In the genomic region with DNA sequence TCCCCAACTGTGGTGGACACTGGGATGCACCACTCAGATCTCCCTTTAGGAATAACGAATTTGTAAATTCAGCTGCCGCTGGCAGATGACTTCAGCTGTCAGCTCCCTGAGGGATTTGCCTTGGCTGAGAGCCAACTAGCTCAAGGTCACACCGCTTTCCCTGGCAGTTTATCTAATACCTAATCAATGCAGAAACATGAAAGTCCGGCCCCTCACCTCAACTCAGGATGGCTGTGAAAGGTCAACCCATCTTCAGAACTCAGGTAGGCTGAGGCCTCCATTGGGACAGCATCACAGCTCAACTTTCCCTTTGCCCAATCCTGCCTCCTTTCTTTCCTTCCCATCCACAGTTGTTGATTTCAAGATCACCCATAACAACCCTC, we compare ENCODE assay signal across 1 cellular context.
TF ChIP-seq lines count a peak whose summit lies in the region.

No MANE protein-coding gene starts in this region.

TF ChIP-seq in HepG2, 621 proteins besides CTCF, POLR2A, EP300 and RAD21 (continued from another document and continues in another):
- TF ChIP-seq, protein P1, sequence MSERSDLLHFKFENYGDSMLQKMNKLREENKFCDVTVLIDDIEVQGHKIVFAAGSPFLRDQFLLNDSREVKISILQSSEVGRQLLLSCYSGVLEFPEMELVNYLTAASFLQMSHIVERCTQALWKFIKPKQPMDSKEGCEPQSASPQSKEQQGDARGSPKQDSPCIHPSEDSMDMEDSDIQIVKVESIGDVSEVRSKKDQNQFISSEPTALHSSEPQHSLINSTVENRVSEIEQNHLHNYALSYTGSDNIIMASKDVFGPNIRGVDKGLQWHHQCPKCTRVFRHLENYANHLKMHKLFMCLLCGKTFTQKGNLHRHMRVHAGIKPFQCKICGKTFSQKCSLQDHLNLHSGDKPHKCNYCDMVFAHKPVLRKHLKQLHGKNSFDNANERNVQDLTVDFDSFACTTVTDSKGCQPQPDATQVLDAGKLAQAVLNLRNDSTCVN (CRISPR knock-in tag; IDR thresholded peaks at IDR 0.05; ENCODE audit: borderline replicate concordance): no peak
- no peak for TF ChIP-seq CEBPB (IDR thresholded peaks at IDR 0.05; ENCODE audit: borderline replicate concordance, low read depth, low read length)
- TF ChIP-seq RFXAP (CRISPR knock-in tag; IDR thresholded peaks at IDR 0.05; ENCODE audit: borderline replicate concordance): no peak
- TF ChIP-seq ZNF788 (CRISPR knock-in tag; IDR thresholded peaks at IDR 0.05; ENCODE audit: borderline replicate concordance): peak; percentile 68; the same call in 1 of the 2 replicates
- TF ChIP-seq KDM3A (CRISPR knock-in tag; IDR thresholded peaks at IDR 0.05; ENCODE audit: low read depth): no peak
- TF ChIP-seq ZNF234 (CRISPR knock-in tag; conservative IDR thresholded peaks at IDR 0.05): no peak
- no peak for TF ChIP-seq SNAI1 (CRISPR knock-in tag; IDR thresholded peaks at IDR 0.05; ENCODE audit: borderline replicate concordance)
- no peak for TF ChIP-seq ZBTB46 (CRISPR knock-in tag; IDR thresholded peaks at IDR 0.05; ENCODE audit: borderline replicate concordance)
- TF ChIP-seq, protein P2, sequence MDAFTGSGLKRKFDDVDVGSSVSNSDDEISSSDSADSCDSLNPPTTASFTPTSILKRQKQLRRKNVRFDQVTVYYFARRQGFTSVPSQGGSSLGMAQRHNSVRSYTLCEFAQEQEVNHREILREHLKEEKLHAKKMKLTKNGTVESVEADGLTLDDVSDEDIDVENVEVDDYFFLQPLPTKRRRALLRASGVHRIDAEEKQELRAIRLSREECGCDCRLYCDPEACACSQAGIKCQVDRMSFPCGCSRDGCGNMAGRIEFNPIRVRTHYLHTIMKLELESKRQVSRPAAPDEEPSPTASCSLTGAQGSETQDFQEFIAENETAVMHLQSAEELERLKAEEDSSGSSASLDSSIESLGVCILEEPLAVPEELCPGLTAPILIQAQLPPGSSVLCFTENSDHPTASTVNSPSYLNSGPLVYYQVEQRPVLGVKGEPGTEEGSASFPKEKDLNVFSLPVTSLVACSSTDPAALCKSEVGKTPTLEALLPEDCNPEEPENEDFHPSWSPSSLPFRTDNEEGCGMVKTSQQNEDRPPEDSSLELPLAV (CRISPR knock-in tag; conservative IDR thresholded peaks at IDR 0.05; ENCODE audit: low read depth): no peak
- TF ChIP-seq GPN1 (CRISPR knock-in tag; IDR thresholded peaks at IDR 0.05; ENCODE audit: borderline replicate concordance): no peak
- TF ChIP-seq GTF2F1 (IDR thresholded peaks at IDR 0.05; ENCODE audit: low read length): no peak
- no peak for TF ChIP-seq KDM2A (CRISPR knock-in tag; IDR thresholded peaks at IDR 0.05; ENCODE audit: borderline replicate concordance, low read depth)
- TF ChIP-seq PRPF4 (IDR thresholded peaks at IDR 0.05; ENCODE audit: low read depth, low read length, poor library complexity, severe bottlenecking): no peak
- 0 out of 2 replicates have a peak, but pooled peaks have one; percentile 51 for TF ChIP-seq MTA1 (CRISPR knock-in tag; IDR thresholded peaks at IDR 0.05; ENCODE audit: borderline replicate concordance)
- no peak for TF ChIP-seq ZNF354B (CRISPR knock-in tag; IDR thresholded peaks at IDR 0.05)
- TF ChIP-seq KDM1A (CRISPR knock-in tag; IDR thresholded peaks at IDR 0.05): peak; percentile 33; the same call in 1 of the 2 replicates
- TF ChIP-seq, protein P3, sequence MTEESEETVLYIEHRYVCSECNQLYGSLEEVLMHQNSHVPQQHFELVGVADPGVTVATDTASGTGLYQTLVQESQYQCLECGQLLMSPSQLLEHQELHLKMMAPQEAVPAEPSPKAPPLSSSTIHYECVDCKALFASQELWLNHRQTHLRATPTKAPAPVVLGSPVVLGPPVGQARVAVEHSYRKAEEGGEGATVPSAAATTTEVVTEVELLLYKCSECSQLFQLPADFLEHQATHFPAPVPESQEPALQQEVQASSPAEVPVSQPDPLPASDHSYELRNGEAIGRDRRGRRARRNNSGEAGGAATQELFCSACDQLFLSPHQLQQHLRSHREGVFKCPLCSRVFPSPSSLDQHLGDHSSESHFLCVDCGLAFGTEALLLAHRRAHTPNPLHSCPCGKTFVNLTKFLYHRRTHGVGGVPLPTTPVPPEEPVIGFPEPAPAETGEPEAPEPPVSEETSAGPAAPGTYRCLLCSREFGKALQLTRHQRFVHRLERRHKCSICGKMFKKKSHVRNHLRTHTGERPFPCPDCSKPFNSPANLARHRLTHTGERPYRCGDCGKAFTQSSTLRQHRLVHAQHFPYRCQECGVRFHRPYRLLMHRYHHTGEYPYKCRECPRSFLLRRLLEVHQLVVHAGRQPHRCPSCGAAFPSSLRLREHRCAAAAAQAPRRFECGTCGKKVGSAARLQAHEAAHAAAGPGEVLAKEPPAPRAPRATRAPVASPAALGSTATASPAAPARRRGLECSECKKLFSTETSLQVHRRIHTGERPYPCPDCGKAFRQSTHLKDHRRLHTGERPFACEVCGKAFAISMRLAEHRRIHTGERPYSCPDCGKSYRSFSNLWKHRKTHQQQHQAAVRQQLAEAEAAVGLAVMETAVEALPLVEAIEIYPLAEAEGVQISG (CRISPR knock-in tag; IDR thresholded peaks at IDR 0.05): no peak
- TF ChIP-seq, protein P4, sequence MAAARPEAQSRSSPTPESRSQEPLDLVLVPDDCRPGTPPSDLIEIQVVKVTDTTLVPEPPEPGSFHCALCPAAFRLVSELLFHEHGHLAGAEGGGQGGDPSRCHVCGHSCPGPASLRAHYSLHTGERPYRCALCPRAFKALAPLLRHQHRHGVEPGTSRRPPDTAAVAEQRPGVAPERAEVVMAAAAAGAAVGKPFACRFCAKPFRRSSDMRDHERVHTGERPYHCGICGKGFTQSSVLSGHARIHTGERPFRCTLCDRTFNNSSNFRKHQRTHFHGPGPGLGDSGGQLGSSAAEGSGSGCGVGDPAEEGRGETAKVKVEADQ (CRISPR knock-in tag; IDR thresholded peaks at IDR 0.05; ENCODE audit: borderline replicate concordance): no peak
- no peak for TF ChIP-seq CC2D1A (CRISPR knock-in tag; IDR thresholded peaks at IDR 0.05)
- no peak for TF ChIP-seq ZBTB37 (CRISPR knock-in tag; IDR thresholded peaks at IDR 0.05)
- TF ChIP-seq MAZ (IDR thresholded peaks at IDR 0.05; ENCODE audit: borderline replicate concordance, low read depth, low read length): no peak
- 0 out of 2 replicates have a peak, but pooled peaks have one; percentile 52 for TF ChIP-seq MAZ (CRISPR knock-in tag; IDR thresholded peaks at IDR 0.05; ENCODE audit: low read depth)
- TF ChIP-seq ZNF776 (CRISPR knock-in tag; IDR thresholded peaks at IDR 0.05): no peak
- TF ChIP-seq ARNT (IDR thresholded peaks at IDR 0.05): no peak
- TF ChIP-seq ZNF281 (CRISPR knock-in tag; IDR thresholded peaks at IDR 0.05; ENCODE audit: borderline replicate concordance): no peak
- no peak for TF ChIP-seq ZNF550 (CRISPR knock-in tag; IDR thresholded peaks at IDR 0.05; ENCODE audit: borderline replicate concordance)
- TF ChIP-seq ZNF816 (CRISPR knock-in tag; IDR thresholded peaks at IDR 0.05; ENCODE audit: borderline replicate concordance): no peak
- TF ChIP-seq RFX5 (IDR thresholded peaks at IDR 0.05; ENCODE audit: low read depth, low read length): no peak
- no peak for TF ChIP-seq CCAR2 (optimal IDR thresholded peaks at IDR 0.05; ENCODE audit: low read depth, low read length)
- peak; percentile 74 for TF ChIP-seq ZMYM4 (CRISPR knock-in tag; IDR thresholded peaks at IDR 0.05)
- no peak for TF ChIP-seq ZNF230 (CRISPR knock-in tag; IDR thresholded peaks at IDR 0.05)
- TF ChIP-seq HCFC1 (IDR thresholded peaks at IDR 0.05; ENCODE audit: low read depth, low read length): no peak
- no peak for TF ChIP-seq PCBP2 (optimal IDR thresholded peaks at IDR 0.05; ENCODE audit: low read depth, low read length, poor library complexity, severe bottlenecking)
- no peak for TF ChIP-seq ZNF121 (CRISPR knock-in tag; IDR thresholded peaks at IDR 0.05)
- TF ChIP-seq SYNCRIP (IDR thresholded peaks at IDR 0.05; ENCODE audit: insufficient read depth, low read depth, low read length): no peak
- no peak for TF ChIP-seq CBX2 (IDR thresholded peaks at IDR 0.05; ENCODE audit: low read depth, low read length)
- no peak for TF ChIP-seq CBX2 (CRISPR knock-in tag; IDR thresholded peaks at IDR 0.05; ENCODE audit: low read depth)
- TF ChIP-seq ZNF264 (CRISPR knock-in tag; IDR thresholded peaks at IDR 0.05): no peak
- no peak for TF ChIP-seq PAWR (CRISPR knock-in tag; IDR thresholded peaks at IDR 0.05; ENCODE audit: borderline replicate concordance)
- no peak for TF ChIP-seq ZNF879 (CRISPR knock-in tag; IDR thresholded peaks at IDR 0.05)
- no peak for TF ChIP-seq CREB3 (CRISPR knock-in tag; IDR thresholded peaks at IDR 0.05)
- TF ChIP-seq SNAPC2 (CRISPR knock-in tag; IDR thresholded peaks at IDR 0.05): no peak
- TF ChIP-seq FOXP1 (IDR thresholded peaks at IDR 0.05): no peak
- TF ChIP-seq FOXP1 (CRISPR knock-in tag; IDR thresholded peaks at IDR 0.05): peak; percentile 23; the same call in 1 of the 2 replicates
- TF ChIP-seq, protein P5, sequence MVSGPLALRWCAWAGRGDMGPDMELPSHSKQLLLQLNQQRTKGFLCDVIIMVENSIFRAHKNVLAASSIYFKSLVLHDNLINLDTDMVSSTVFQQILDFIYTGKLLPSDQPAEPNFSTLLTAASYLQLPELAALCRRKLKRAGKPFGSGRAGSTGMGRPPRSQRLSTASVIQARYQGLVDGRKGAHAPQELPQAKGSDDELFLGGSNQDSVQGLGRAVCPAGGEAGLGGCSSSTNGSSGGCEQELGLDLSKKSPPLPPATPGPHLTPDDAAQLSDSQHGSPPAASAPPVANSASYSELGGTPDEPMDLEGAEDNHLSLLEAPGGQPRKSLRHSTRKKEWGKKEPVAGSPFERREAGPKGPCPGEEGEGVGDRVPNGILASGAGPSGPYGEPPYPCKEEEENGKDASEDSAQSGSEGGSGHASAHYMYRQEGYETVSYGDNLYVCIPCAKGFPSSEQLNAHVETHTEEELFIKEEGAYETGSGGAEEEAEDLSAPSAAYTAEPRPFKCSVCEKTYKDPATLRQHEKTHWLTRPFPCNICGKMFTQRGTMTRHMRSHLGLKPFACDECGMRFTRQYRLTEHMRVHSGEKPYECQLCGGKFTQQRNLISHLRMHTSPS (CRISPR knock-in tag; IDR thresholded peaks at IDR 0.05; ENCODE audit: low read depth): no peak
- TF ChIP-seq ETV6 (CRISPR knock-in tag; conservative IDR thresholded peaks at IDR 0.05): no peak
- no peak for TF ChIP-seq ZNF180 (CRISPR knock-in tag; IDR thresholded peaks at IDR 0.05; ENCODE audit: borderline replicate concordance, low read depth)
- TF ChIP-seq ZNF761 (CRISPR knock-in tag; conservative IDR thresholded peaks at IDR 0.05): no peak
- TF ChIP-seq LCORL (IDR thresholded peaks at IDR 0.05): no peak
- TF ChIP-seq LCORL (CRISPR knock-in tag; IDR thresholded peaks at IDR 0.05): peak; percentile 59; the same call in 1 of the 2 replicates
- no peak for TF ChIP-seq ZNF660 (CRISPR knock-in tag; IDR thresholded peaks at IDR 0.05; ENCODE audit: borderline replicate concordance, low read depth)
- no peak for TF ChIP-seq ZNF441 (CRISPR knock-in tag; IDR thresholded peaks at IDR 0.05; ENCODE audit: borderline replicate concordance)
- no peak for TF ChIP-seq NFRKB (IDR thresholded peaks at IDR 0.05)
- TF ChIP-seq CREB1 (IDR thresholded peaks at IDR 0.05): no peak
- TF ChIP-seq CREB1 (CRISPR knock-in tag; IDR thresholded peaks at IDR 0.05): no peak
